In the genomic region with DNA sequence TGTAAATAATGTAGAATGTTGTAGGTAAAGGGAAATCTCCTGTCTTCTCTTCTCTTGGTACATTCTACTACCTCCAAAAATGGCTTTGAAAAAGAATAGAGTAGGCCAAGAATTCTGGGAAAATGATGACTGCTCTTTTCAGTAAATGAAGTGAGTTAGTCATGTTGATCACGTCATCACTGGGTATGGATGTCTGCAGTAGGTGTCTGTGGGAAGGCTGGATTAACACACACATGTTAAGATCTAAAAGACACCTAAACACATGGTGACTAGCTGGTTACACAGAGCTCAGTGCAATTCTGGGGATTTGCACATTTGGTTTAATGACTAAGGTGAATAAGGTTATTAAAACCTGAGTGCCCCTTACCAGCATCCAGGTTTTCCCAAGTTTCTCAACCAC, we compare ENCODE assay signal across 16 cellular contexts.
"Had no signal": no experiment of that assay in that cellular context is flagged by ENCODE, and none has a peak within 500 bp of the region (broad histone marks: within the 10 kb centered on the region; RNA-seq: fewer than 3 reads in every experiment).

No MANE protein-coding gene starts in this region.

- H3K9me3 ChIP-seq: mucosa of descending colon, uterus had no signal

- H3K4me1 ChIP-seq: left lung, parathyroid adenoma, stomach, uterus had no signal

- H3K36me3 ChIP-seq: left lung, stomach, uterus had no signal

- DNase-seq: activated CD4-positive, alpha-beta T cell treated with anti-CD3 and anti-CD28 coated beads, Interleukin-2, amount 10 ng/mL, durations not matched to agents 24 days and 14 days; activated CD8-positive, alpha-beta memory T cell treated with anti-CD3 and anti-CD28 coated beads, Interleukin-2, amount 50 U/mL, for 48 hours; activated naive CD4-positive, alpha-beta T cell; activated T-cell treated with anti-CD3 and anti-CD28 coated beads, Interleukin-2, amount 50 U/mL, for 72 hours; effector CD8-positive, alpha-beta T cell; hypothalamus; kidney; left lung; mucosa of descending colon; naive thymus-derived CD8-positive, alpha-beta T cell; stimulated activated CD4-positive, alpha-beta T cell treated with anti-CD3 and anti-CD28 coated beads, Interleukin-12 subunit alpha, Interleukin-12 subunit beta, amount 100 ng/mL, for 4 hours; stimulated activated CD4-positive, alpha-beta T cell treated with anti-CD3 and anti-CD28 coated beads, Interleukin-2, amount 100 ng/mL, for 24 hours; stomach; T-helper 17 cell had no signal

- H3K4me3 ChIP-seq: left lung, mucosa of descending colon, stomach, uterus had no signal

- H3K27me3 ChIP-seq: left lung, uterus had no signal

- H3K79me2 ChIP-seq: parathyroid adenoma had no signal

- H2AFZ ChIP-seq: parathyroid adenoma had no signal

- H3K9ac ChIP-seq: parathyroid adenoma had no signal

- H3K27ac ChIP-seq: left lung, parathyroid adenoma, stomach had no signal
